In genomic region chr16:70290949-70291519, GRCh38 we compare ENCODE assay signal across 17 cellular contexts. TPM values are rescaled to one million over a fixed set of nuclear protein-coding genes. Genes with fewer than 3 reads are reported as not detected.
DNase-seq lines count a peak whose midpoint lies in the region; ATAC-seq, FAIRE-seq and TF ChIP-seq lines count a peak whose summit lies in the region.
"Had no signal": no experiment of that assay in that cellular context is flagged by ENCODE, and none has a peak within 500 bp of the region (broad histone marks: within the 10 kb centered on the region; RNA-seq: fewer than 3 reads in every experiment).

No MANE protein-coding gene starts in this region.

- POLR2A ChIA-PET in A549 (lab: Yijun Ruan, JAX): no interaction called here

- no peak overlapping the region for H3K4me3 ChIP-seq in A549
- H3K4me3 ChIP-seq: lung, Peyer's patch had no signal

- no peak for TF ChIP-seq POLR2A in A549 (IDR thresholded peaks at IDR 0.05; ENCODE audit: low read length)
- no peak for TF ChIP-seq POLR2A in erythroblast (IDR thresholded peaks at IDR 0.05; ENCODE audit: low read length)
- TF ChIP-seq POLR2A in GM18505 (IDR thresholded peaks at IDR 0.05; ENCODE audit: borderline replicate concordance, extremely low read depth, insufficient read depth, insufficient read length): no peak

- no peak overlapping the region for H3K4me3 Mint-ChIP-seq in T-helper 17 cell
- H3K4me3 Mint-ChIP-seq: activated B cell treated with CpG ODN at 0.5 μM for 24 hours had no signal

- H3K4me1 Mint-ChIP-seq in T-helper 17 cell: peaks cover 11% of the 10 kb centered on the region

- peak overlapping the region; percentile 95 for H3K27ac Mint-ChIP-seq in T-helper 17 cell

- H3K9me3 ChIP-seq in A549 (no peaks in the 10 kb centered on the region), T-helper 17 cell (ENCODE audit: control insufficient read depth, low read length, poor library complexity, severe bottlenecking) (no peaks in the 10 kb centered on the region)
- H3K9me3 ChIP-seq: BE2C, Peyer's patch had no signal

- peak overlapping the region; percentile 89 to 95; a peak in 5 of 6 replicates for H3K27ac ChIP-seq in A549
- H3K27ac ChIP-seq: Peyer's patch had no signal

- no peaks in the 10 kb centered on the region for H3K27me3 Mint-ChIP-seq in T-helper 17 cell
- H3K27me3 Mint-ChIP-seq: activated B cell treated with CpG ODN at 0.5 μM for 24 hours had no signal

- DNase-seq in A549 (ENCODE audit: low read depth in 1 of 2, low spot score in 1 of 2) (no peak), EH (ENCODE audit: low read depth) (peak; percentile 16), T-helper 17 cell (no peak), erythroblast (lab: John Stamatoyannopoulos, UW) (peak; percentile 19 to 40), SIG-M5 (lab: John Stamatoyannopoulos, UW) (no peak)
- DNase-seq: activated B cell treated with CpG ODN at 0.5 μM for 24 hours, amniotic stem cell, BE2C, NCI-H1694 treated with DMSO at 0.1 percent for 48 hours, NCI-H526 treated with DMSO at 0.1 percent for 48 hours, retina had no signal

- no peak for FAIRE-seq in A549 (lab: Jason Lieb, UNC)
- FAIRE-seq: endometrium had no signal

- TF ChIP-seq RAD21 in A549 (conservative IDR thresholded peaks at IDR 0.05 in 1 of 2, IDR thresholded peaks at IDR 0.05 in 1 of 2): no peak

- no peak for TF ChIP-seq CTCF in A549 (IDR thresholded peaks at IDR 0.05)

- H3K4me2 ChIP-seq in A549: no peak overlapping the region
- H3K4me2 ChIP-seq: KMS-11 had no signal

- peaks cover 3% of the 10 kb centered on the region for H3K36me3 Mint-ChIP-seq in T-helper 17 cell (ENCODE audit: low read depth)

- TF ChIP-seq EP300 in A549 (IDR thresholded peaks at IDR 0.05): no peak

- ATAC-seq in A549 (no peak), T-helper 17 cell (no peak), HG03565 (IDR thresholded peaks at IDR 0.05; ENCODE audit: unreplicated experiment) (no peak), GM18505 (IDR thresholded peaks at IDR 0.05; ENCODE audit: unreplicated experiment) (no peak)

- CTCF ChIA-PET in A549 (lab: Yijun Ruan, JAX): interaction anchor here (1.1 to 1.7 kb wide), 2 partner anchors 8 to 42 kb away, joined by 5 read pairs; partner anchors contain the start of gene DDX19B

- peaks cover 15% of the 10 kb centered on the region for H3K4me1 ChIP-seq in A549

TF ChIP-seq in A549, 52 proteins besides CTCF, POLR2A, EP300 and RAD21:
- TF ChIP-seq BCL3 (IDR thresholded peaks at IDR 0.05) (no peak), FOSL2 (IDR thresholded peaks at IDR 0.05) (no peak), FOSL2 (CRISPR knock-in tag; IDR thresholded peaks at IDR 0.05) (peak; percentile 4; the same call in 1 of the 2 replicates), FOSB (CRISPR knock-in tag; IDR thresholded peaks at IDR 0.05) (no peak), BHLHE40 (IDR thresholded peaks at IDR 0.05; ENCODE audit: low read depth, low read length) (no peak)

RNA-seq across cellular contexts. Expression of gene AARS1, which starts 1.7 kb away (rescaled TPM):
- polyA plus RNA-seq in A549 (2011; rRNA removed) (325 and 344 TPM in 2 replicates), A549 (2017; fragmentation: RNase III; extraction: RNeasy Plus Mini Kit Qiagen cat#74134 plus additional on column Dnase treatment) (123 to 137 TPM (median 134 TPM) in 3 replicates)
- 154 and 159 TPM in 2 replicates for polyA plus RNA-seq in A549 (2012; cell fraction: cytosol; rRNA removed)
- polyA plus RNA-seq in A549 (2012; cell fraction: nucleus; rRNA removed): 192 and 210 TPM in 2 replicates
- 302 and 339 TPM in 2 replicates for polyA minus RNA-seq in A549 (2011; rRNA and poly(A)+ RNA removed)
- total RNA-seq in T-helper 17 cell: 10 to 100 TPM; 14.7 to 20.6 TPM

RNA-seq across cellular contexts. Expression of gene DDX19B, which starts 8.0 kb away (rescaled TPM):
- 50.6 and 59.4 TPM in 2 replicates for polyA plus RNA-seq in A549 (2011; rRNA removed)
- polyA plus RNA-seq in A549 (2012; cell fraction: cytosol; rRNA removed): 33.9 and 35.1 TPM in 2 replicates
- 31.7 and 32.3 TPM in 2 replicates for polyA plus RNA-seq in A549 (2012; cell fraction: nucleus; rRNA removed)
- 26.9 to 27.2 TPM (median 27.0 TPM) in 3 replicates for polyA plus RNA-seq in A549 (2017; fragmentation: RNase III; extraction: RNeasy Plus Mini Kit Qiagen cat#74134 plus additional on column Dnase treatment)
- polyA minus RNA-seq in A549 (2011; rRNA and poly(A)+ RNA removed): 20.0 and 22.3 TPM in 2 replicates
- 10 to 100 TPM; 28.7 to 31.2 TPM for total RNA-seq in T-helper 17 cell

RNA-seq across cellular contexts. Expression of gene EXOSC6, which starts 39.3 kb away (rescaled TPM):
- 12.9 and 15.0 TPM in 2 replicates for polyA plus RNA-seq in A549 (2011; rRNA removed)
- polyA plus RNA-seq in A549 (2012; cell fraction: cytosol; rRNA removed): 9.7 and 13.9 TPM in 2 replicates
- polyA plus RNA-seq in A549 (2012; cell fraction: nucleus; rRNA removed): 13.0 and 13.6 TPM in 2 replicates
- 10.8 to 12.2 TPM (median 11.7 TPM) in 3 replicates for polyA plus RNA-seq in A549 (2017; fragmentation: RNase III; extraction: RNeasy Plus Mini Kit Qiagen cat#74134 plus additional on column Dnase treatment)
- 10.2 and 10.5 TPM in 2 replicates for polyA minus RNA-seq in A549 (2011; rRNA and poly(A)+ RNA removed)
- total RNA-seq in T-helper 17 cell: 10 to 100 TPM; 27.4 to 31.6 TPM

RNA-seq across cellular contexts. Expression of gene DDX19A, which starts 55.7 kb away (rescaled TPM):
- polyA plus RNA-seq in A549 (2011; rRNA removed) (40.4 and 41.9 TPM in 2 replicates), A549 (2017; fragmentation: RNase III; extraction: RNeasy Plus Mini Kit Qiagen cat#74134 plus additional on column Dnase treatment) (41.3 to 46.2 TPM (median 43.8 TPM) in 3 replicates)
- polyA plus RNA-seq in A549 (2012; cell fraction: cytosol; rRNA removed): 40.2 and 43.7 TPM in 2 replicates
- 29.4 and 38.6 TPM in 2 replicates for polyA plus RNA-seq in A549 (2012; cell fraction: nucleus; rRNA removed)
- 45.3 and 54.3 TPM in 2 replicates for polyA minus RNA-seq in A549 (2011; rRNA and poly(A)+ RNA removed)
- 10 to 100 TPM; 49.3 to 51.8 TPM for total RNA-seq in T-helper 17 cell

Comparison
In these comparisons a context has a peak if more than half of its experiments do, and no peak if none do; other contexts are left out.
1. DNase-seq: peak in EH (single experiment) and erythroblast (2 of 2); none in A549 (0 of 2), T-helper 17 cell (0 of 3) and SIG-M5 (single experiment).